ENCODE assay signal across 1 cellular context in the genomic region with DNA sequence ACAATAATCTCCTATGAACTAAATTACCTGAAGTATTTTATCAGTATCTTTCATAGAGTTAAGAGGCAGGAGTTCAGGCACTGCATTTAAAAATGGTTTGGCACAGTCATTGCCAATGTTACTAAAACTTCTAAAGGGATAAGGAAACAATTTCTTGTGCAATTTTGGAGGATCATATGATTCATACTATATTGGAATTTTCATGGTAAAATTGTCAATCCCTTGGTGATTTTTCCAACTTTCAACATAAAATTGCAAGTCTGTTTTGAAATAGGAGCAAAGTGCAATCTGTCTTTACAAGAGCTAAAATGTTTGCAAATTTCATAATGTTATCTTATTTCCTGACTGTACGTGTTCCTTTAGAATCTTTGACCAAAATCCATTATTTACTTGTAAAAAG.
TF ChIP-seq lines count a peak whose summit lies in the region.

No MANE protein-coding gene starts in this region.

TF ChIP-seq in H1, 55 proteins besides CTCF, POLR2A, EP300 and RAD21 (continued from another document):
- no peak for TF ChIP-seq HDAC2 (IDR thresholded peaks at IDR 0.05; ENCODE audit: borderline replicate concordance in 1 of 2, low read depth in 2 of 2, low read length in 2 of 2)
- TF ChIP-seq CEBPB (IDR thresholded peaks at IDR 0.05; ENCODE audit: low read depth, low read length), result no peak
- no peak for TF ChIP-seq SP2 (IDR thresholded peaks at IDR 0.05; ENCODE audit: low read length)
- TF ChIP-seq POLR2AphosphoS5 (IDR thresholded peaks at IDR 0.05; ENCODE audit: low read depth, low read length), result no peak
- no peak for TF ChIP-seq CHD2 (IDR thresholded peaks at IDR 0.05; ENCODE audit: low read length)
- TF ChIP-seq TBP (IDR thresholded peaks at IDR 0.05; ENCODE audit: low read depth, low read length), result no peak
